ENCODE assay signal across 19 cellular contexts in genomic region chr12:49885118-49885517, GRCh38. TPM values are rescaled to one million over a fixed set of nuclear protein-coding genes. Genes with fewer than 3 reads are reported as not detected.
DNase-seq lines count a peak whose midpoint lies in the region; TF ChIP-seq lines count a peak whose summit lies in the region.
"Had no signal": no experiment of that assay in that cellular context is flagged by ENCODE, and none has a peak within 500 bp of the region (broad histone marks: within the 10 kb centered on the region; RNA-seq: fewer than 3 reads in every experiment).

No MANE protein-coding gene starts in this region.

- TF ChIP-seq CTCF in endothelial cell (IDR thresholded peaks at IDR 0.05; ENCODE audit: unreplicated experiment) (no peak), glutamatergic neuron (IDR thresholded peaks at IDR 0.05; ENCODE audit: partially characterized antibody, unreplicated experiment) (no peak)

- peak in 2 of 3 experiments; percentile 64 to 69 for DNase-seq in NCI-H1417 (lab: John Stamatoyannopoulos, UW)
- DNase-seq in NCI-H1417 treated with DMSO at 0.1 percent for 48 hours (lab: John Stamatoyannopoulos, UW), result no peak
- DNase-seq in NCI-H345 treated with DMSO at 0.1 percent for 48 hours (lab: John Stamatoyannopoulos, UW; ENCODE audit: unreplicated experiment), result peak; percentile 21
- no peak for DNase-seq in endothelial cell (ENCODE audit: low spot score)
- DNase-seq in posterior vena cava (ENCODE audit: low spot score), result peak; percentile 56
- DNase-seq in glutamatergic neuron, result no peak
- DNase-seq in activated CD8-positive, alpha-beta memory T cell treated with anti-CD3 and anti-CD28 coated beads, Interleukin-2, amount 50 U/mL, for 48 hours, result no peak
- no peak for DNase-seq in midbrain (lab: John Stamatoyannopoulos, UW)
- DNase-seq: activated CD4-positive, alpha-beta T cell treated with anti-CD3 and anti-CD28 coated beads, Interleukin-2, amount 50 U/mL, for 1 hour; activated effector memory CD4-positive, alpha-beta T cell treated with Interleukin-2 at 50 U/mL for 16 hours; brain microvascular endothelial cell; C1 segment of cervical spinal cord; colonic mucosa; DMS53; immature natural killer cell; NCI-H187 treated with DMSO at 0.1 percent for 48 hours; stimulated activated CD4-positive, alpha-beta T cell treated with anti-CD3 and anti-CD28 coated beads, Interleukin-2, amount 100 ng/mL, for 48 hours; stimulated activated naive CD8-positive, alpha-beta T cell treated with anti-CD3 and anti-CD28 coated beads, Interleukin-15, amount 100 ng/mL, for 72 hours; T-helper 2 cell had no signal

- no peaks in the 10 kb centered on the region for H3K36me3 Mint-ChIP-seq in endothelial cell (ENCODE audit: low read depth, unreplicated experiment)
- no peaks in the 10 kb centered on the region for H3K36me3 Mint-ChIP-seq in glutamatergic neuron (ENCODE audit: unreplicated experiment)
- H3K36me3 Mint-ChIP-seq: immature natural killer cell had no signal

- H3K9me3 Mint-ChIP-seq in endothelial cell (ENCODE audit: unreplicated experiment), result no peaks in the 10 kb centered on the region
- peaks cover 3% of the 10 kb centered on the region for H3K9me3 Mint-ChIP-seq in glutamatergic neuron (ENCODE audit: unreplicated experiment)
- H3K9me3 Mint-ChIP-seq: immature natural killer cell had no signal

- intact Hi-C loops in posterior vena cava (cut with DNase I), result no loop called here

- H3K4me1 Mint-ChIP-seq in endothelial cell (ENCODE audit: unreplicated experiment) (peaks cover 16% of the 10 kb centered on the region), glutamatergic neuron (ENCODE audit: low read depth, unreplicated experiment) (peaks cover 9% of the 10 kb centered on the region)
- H3K4me1 Mint-ChIP-seq: immature natural killer cell; stimulated activated naive CD8-positive, alpha-beta T cell treated with anti-CD3 and anti-CD28 coated beads, Interleukin-15, amount 100 ng/mL, for 72 hours had no signal

- H3K27ac Mint-ChIP-seq in endothelial cell (ENCODE audit: unreplicated experiment), result peak overlapping the region; percentile 14
- no peak overlapping the region for H3K27ac Mint-ChIP-seq in glutamatergic neuron (ENCODE audit: unreplicated experiment)
- H3K27ac Mint-ChIP-seq: immature natural killer cell; stimulated activated naive CD8-positive, alpha-beta T cell treated with anti-CD3 and anti-CD28 coated beads, Interleukin-15, amount 100 ng/mL, for 72 hours had no signal

- H3K27me3 Mint-ChIP-seq in endothelial cell (ENCODE audit: unreplicated experiment) (peaks cover 15% of the 10 kb centered on the region), glutamatergic neuron (ENCODE audit: unreplicated experiment) (peaks cover under 1% of the 10 kb centered on the region)

- H3K4me3 Mint-ChIP-seq in endothelial cell (ENCODE audit: unreplicated experiment) (no peak overlapping the region), glutamatergic neuron (ENCODE audit: unreplicated experiment) (no peak overlapping the region)
- H3K4me3 Mint-ChIP-seq: immature natural killer cell; stimulated activated naive CD8-positive, alpha-beta T cell treated with anti-CD3 and anti-CD28 coated beads, Interleukin-15, amount 100 ng/mL, for 72 hours had no signal

RNA-seq across cellular contexts. Expression of gene FAIM2, which starts 18.6 kb away (rescaled TPM):
- total RNA-seq in endothelial cell (ENCODE audit: unreplicated experiment) (not detected), posterior vena cava (1 to 10 TPM; 1.8 to 2.5 TPM), glutamatergic neuron (ENCODE audit: unreplicated experiment) (3.5 TPM)

RNA-seq across cellular contexts. Expression of gene BCDIN3D, which starts 42.2 kb away (rescaled TPM):
- total RNA-seq in endothelial cell (ENCODE audit: unreplicated experiment) (2.6 TPM), posterior vena cava (1 to 10 TPM; 2.5 to 4.0 TPM), glutamatergic neuron (ENCODE audit: unreplicated experiment) (5.9 TPM)

RNA-seq across cellular contexts. Expression of gene NCKAP5L, which starts 56.9 kb away (rescaled TPM):
- total RNA-seq in endothelial cell (ENCODE audit: unreplicated experiment) (70.9 TPM), posterior vena cava (10 to 100 TPM; 16.2 to 22.4 TPM), glutamatergic neuron (ENCODE audit: unreplicated experiment) (64.3 TPM)

Comparison
In these comparisons a context has a peak if more than half of its experiments do, and no peak if none do; other contexts are left out.
1. DNase-seq: peak in NCI-H1417 (2 of 3), NCI-H345 treated with DMSO at 0.1 percent for 48 hours (single experiment) and posterior vena cava (single experiment); none in NCI-H1417 treated with DMSO at 0.1 percent for 48 hours (single experiment), endothelial cell (single experiment), glutamatergic neuron (single experiment), activated CD8-positive, alpha-beta memory T cell treated with anti-CD3 and anti-CD28 coated beads, Interleukin-2, amount 50 U/mL, for 48 hours (single experiment) and midbrain (single experiment).